10 cellular contexts compared by ENCODE assay signal in genomic region chr7:101363196-101363733, GRCh38. TPM values are rescaled to one million over a fixed set of nuclear protein-coding genes. Genes with fewer than 3 reads are reported as not detected.
DNase-seq lines count a peak whose midpoint lies in the region; ATAC-seq and TF ChIP-seq lines count a peak whose summit lies in the region.
"Had no signal": no experiment of that assay in that cellular context is flagged by ENCODE, and none has a peak within 500 bp of the region (broad histone marks: within the 10 kb centered on the region; RNA-seq: fewer than 3 reads in every experiment).

No MANE protein-coding gene starts in this region.

- H3K9ac ChIP-seq in HCT116 (ENCODE audit: low read length): no peak overlapping the region; the same call in 1 of the 2 replicates
- peak overlapping the region in 1 of 2 donors; percentile 50 for H3K9ac ChIP-seq in colonic mucosa (ENCODE audit: low read depth in 2 of 2, low read length in 2 of 2)
- no peak overlapping the region for H3K9ac ChIP-seq in liver (ENCODE audit: low read depth in 1 of 2, low read length in 2 of 2)
- H3K9ac ChIP-seq: KMS-11 had no signal

- POLR2A ChIA-PET in HCT116 (lab: Charles Lee): no interaction called here

- CTCF ChIA-PET in HCT116 (lab: Charles Lee): interaction anchor here (0.6 kb wide), 1 partner anchor 39 kb away, joined by 4 read pairs; no protein-coding TSS in a partner anchor

- peaks cover 4% of the 10 kb centered on the region for H3K9me3 Mint-ChIP-seq in stimulated activated memory B cell treated with anti-CD40 and anti-IgM and Interleukin-4, amounts not matched to agents 10 μg/mL and 1 μg/mL and 100 μg/mL, for 72 hours

- TF ChIP-seq RAD21 in HCT116 (IDR thresholded peaks at IDR 0.05; ENCODE audit: low read depth): no peak
- TF ChIP-seq RAD21 in liver (IDR thresholded peaks at IDR 0.05): no peak

- H2AFZ ChIP-seq in HCT116 (ENCODE audit: low read depth, low read length, poor library complexity, severe bottlenecking): no peak overlapping the region

- H3K36me3 ChIP-seq in HCT116 (ENCODE audit: control insufficient read depth in 1 of 2, insufficient read depth in 2 of 2, low read length in 2 of 2): no peaks in the 10 kb centered on the region
- H3K36me3 ChIP-seq in colonic mucosa: no peaks in the 10 kb centered on the region
- no peaks in the 10 kb centered on the region for H3K36me3 ChIP-seq in liver (ENCODE audit: control insufficient read depth in 4 of 4, insufficient read depth in 3 of 4, low read depth in 1 of 4, low read length in 3 of 4)

- no TSS peak for BruUV-seq in HCT116 (replicated peaks; lab: Mats Ljungman, UMichigan)

- H3K9me2 ChIP-seq in HCT116 (ENCODE audit: insufficient read depth): no peaks in the 10 kb centered on the region

- WGBS in liver: 2% methylated on average over 46 of the region's 46 CpGs

- H3K27me3 ChIP-seq in HCT116 (ENCODE audit: insufficient read depth, low read length) (no peaks in the 10 kb centered on the region), colonic mucosa (peaks cover 24% of the 10 kb centered on the region), liver (ENCODE audit: control insufficient read depth in 4 of 4, insufficient read depth in 4 of 4, low read length in 3 of 4) (no peaks in the 10 kb centered on the region)

- H3K9me3 ChIP-seq in HCT116 (ENCODE audit: control insufficient read depth in 1 of 2, insufficient read depth in 1 of 2, low read depth in 1 of 2, low read length in 2 of 2): peaks cover 0 to 3% of the 10 kb centered on the region in 2 experiments; a peak in 1 of 4 replicates
- H3K9me3 ChIP-seq in colonic mucosa: no peaks in the 10 kb centered on the region
- no peaks in the 10 kb centered on the region for H3K9me3 ChIP-seq in liver (ENCODE audit: control insufficient read depth in 4 of 4, low read length in 3 of 4)

- DNase-seq in HCT116 (ENCODE audit: low read depth, low spot score) (no peak), colonic mucosa (no peak), NCI-H1436 (lab: John Stamatoyannopoulos, UW) (no peak), GOT3 (lab: John Stamatoyannopoulos, UW) (no peak), mucosa of gallbladder (ENCODE audit: low spot score) (no peak)

- H3K4me3 ChIP-seq in HCT116 (replicated peaks in 1 of 2; ENCODE audit: low read depth in 1 of 2, low read length in 2 of 2) (peak overlapping the region in 1 of 2 experiments; percentile 54; a peak in 2 of 4 replicates), colonic mucosa (peak overlapping the region; percentile 30), liver (ENCODE audit: low read depth in 1 of 3, low read length in 3 of 3) (peak overlapping the region; percentile 51 to 84 (median 59))

- H3K4me1 ChIP-seq in HCT116 (ENCODE audit: control insufficient read depth in 1 of 2, insufficient read depth in 2 of 2, low read length in 2 of 2) (peaks cover 0 to 8% of the 10 kb centered on the region in 2 experiments; a peak in 1 of 4 replicates), colonic mucosa (no peaks in the 10 kb centered on the region), liver (ENCODE audit: control insufficient read depth in 4 of 4, insufficient read depth in 4 of 4, low read length in 3 of 4) (peaks cover 6 to 17% (median 12%) of the 10 kb centered on the region in 4 donors)

- RAD21 ChIA-PET in HCT116 (lab: Charles Lee; ENCODE audit: low non-redundant PET in 1 of 2, low total read pairs in 2 of 2, uncharacterized antibody in 2 of 2, unreplicated experiment in 2 of 2): interaction anchor here in 1 of 2 experiments (0.6 kb wide), 1 partner anchor 39 kb away, joined by 3 read pairs; no protein-coding TSS in a partner anchor

- H3K27ac Mint-ChIP-seq in stimulated activated memory B cell treated with anti-CD40 and anti-IgM and Interleukin-4, amounts not matched to agents 10 μg/mL and 1 μg/mL and 100 μg/mL, for 72 hours: no peak overlapping the region
- H3K27ac Mint-ChIP-seq: activated CD8-positive, alpha-beta T cell treated with anti-CD3 and anti-CD28 coated beads, Interleukin-2, amount 10 ng/mL, durations not matched to agents 7 days and 5 days had no signal

- H3K27me3 Mint-ChIP-seq in stimulated activated memory B cell treated with anti-CD40 and anti-IgM and Interleukin-4, amounts not matched to agents 10 μg/mL and 1 μg/mL and 100 μg/mL, for 72 hours: peaks cover 39% of the 10 kb centered on the region

- TF ChIP-seq CTCF in HCT116 (IDR thresholded peaks at IDR 0.05 in 2 of 3, conservative IDR thresholded peaks at IDR 0.05 in 1 of 3; ENCODE audit: borderline replicate concordance in 1 of 3, insufficient read depth in 1 of 3, low read depth in 2 of 3, low read length in 2 of 3) (no peak), colonic mucosa (IDR thresholded peaks at IDR 0.05) (no peak), liver (IDR thresholded peaks at IDR 0.05; ENCODE audit: low read depth, low read length, missing input control) (no peak)

- peaks cover 19% of the 10 kb centered on the region for H3K4me1 Mint-ChIP-seq in stimulated activated memory B cell treated with anti-CD40 and anti-IgM and Interleukin-4, amounts not matched to agents 10 μg/mL and 1 μg/mL and 100 μg/mL, for 72 hours

- TF ChIP-seq POLR2A in HCT116 (IDR thresholded peaks at IDR 0.05; ENCODE audit: borderline replicate concordance, extremely low read depth, insufficient read depth, insufficient read length): no peak

- intact Hi-C loops in HCT116 (cut with micrococcal nuclease) (loop anchor here (5.0 kb wide), 1 partner anchor 909 kb away; no protein-coding TSS in a partner anchor), colonic mucosa (cut with DNase I) (loop anchor here (5.0 kb wide), 1 partner anchor 49 kb away; no protein-coding TSS in a partner anchor)

- no peaks in the 10 kb centered on the region for H3K79me2 ChIP-seq in HCT116 (ENCODE audit: insufficient read depth, low read length)

- no peak overlapping the region for H3K27ac ChIP-seq in HCT116 (ENCODE audit: low read depth, low read length)
- no peak overlapping the region for H3K27ac ChIP-seq in colonic mucosa
- H3K27ac ChIP-seq in liver (ENCODE audit: low read depth in 1 of 2, low read length in 2 of 2): peak overlapping the region; percentile 69 to 76
- H3K27ac ChIP-seq: KMS-11 had no signal

- peak overlapping the region; percentile 89 for H3K4me2 ChIP-seq in HCT116 (ENCODE audit: low read length)
- H3K4me2 ChIP-seq: KMS-11 had no signal

- no peak overlapping the region for H3K4me3 Mint-ChIP-seq in stimulated activated memory B cell treated with anti-CD40 and anti-IgM and Interleukin-4, amounts not matched to agents 10 μg/mL and 1 μg/mL and 100 μg/mL, for 72 hours
- H3K4me3 Mint-ChIP-seq: activated CD8-positive, alpha-beta T cell treated with anti-CD3 and anti-CD28 coated beads, Interleukin-2, amount 10 ng/mL, durations not matched to agents 7 days and 5 days had no signal

- H4K20me1 ChIP-seq in HCT116 (ENCODE audit: insufficient read depth): no peaks in the 10 kb centered on the region

- no peaks in the 10 kb centered on the region for H3K36me3 Mint-ChIP-seq in stimulated activated memory B cell treated with anti-CD40 and anti-IgM and Interleukin-4, amounts not matched to agents 10 μg/mL and 1 μg/mL and 100 μg/mL, for 72 hours

- no peak for ATAC-seq in HCT116
- peak; percentile 10 for ATAC-seq in stimulated activated memory B cell treated with anti-CD40 and anti-IgM and Interleukin-4, amounts not matched to agents 10 μg/mL and 1 μg/mL and 100 μg/mL, for 72 hours
- no peak for ATAC-seq in HG02571 (IDR thresholded peaks at IDR 0.05; ENCODE audit: unreplicated experiment)

TF ChIP-seq in HCT116, 20 proteins besides CTCF, POLR2A, EP300 and RAD21 (continues in another document):
- TF ChIP-seq TCF7L2 (IDR thresholded peaks at IDR 0.05; ENCODE audit: borderline replicate concordance, extremely low read depth, insufficient read depth, insufficient read length): no peak

TF ChIP-seq in liver, 16 proteins besides CTCF, POLR2A, EP300 and RAD21:
- TF ChIP-seq RXRA (IDR thresholded peaks at IDR 0.05) (no peak), TAF1 (conservative IDR thresholded peaks at IDR 0.05) (no peak), HNF4G (IDR thresholded peaks at IDR 0.05) (no peak), FOXA1 (IDR thresholded peaks at IDR 0.05) (no peak), JUND (IDR thresholded peaks at IDR 0.05) (no peak), SP1 (IDR thresholded peaks at IDR 0.05) (no peak), NR2F2 (IDR thresholded peaks at IDR 0.05) (no peak), ATF3 (IDR thresholded peaks at IDR 0.05) (no peak), GABPA (IDR thresholded peaks at IDR 0.05 in 1 of 2, conservative IDR thresholded peaks at IDR 0.05 in 1 of 2) (no peak)

RNA-seq across cellular contexts. Expression of gene COL26A1, which starts 0.6 kb away (rescaled TPM):
- 0.27 TPM for total RNA-seq in HCT116 (2021; ENCODE audit: unreplicated experiment)
- 0.19 and 0.47 TPM in 2 replicates for polyA plus RNA-seq in HCT116 (2012)
- total RNA-seq in colonic mucosa: under 1 TPM in 1 of 2 donors, not detected in 1; 0.35 TPM
- 1 to 10 TPM in 1 of 2 donors, under 1 TPM in 1; 0.89 to 1.8 TPM for total RNA-seq in liver
- 1 to 10 TPM in 1 of 2 donors, under 1 TPM in 1; 0.76 to 1.0 TPM for polyA plus RNA-seq in liver
- total RNA-seq in mucosa of gallbladder: 0.29 TPM
- total RNA-seq: activated CD8-positive, alpha-beta T cell treated with anti-CD3 and anti-CD28 coated beads, Interleukin-2, amount 10 ng/mL, durations not matched to agents 7 days and 5 days had no signal

RNA-seq across cellular contexts. Expression of gene IFT22, which starts 41.7 kb away (rescaled TPM):
- 27.2 TPM for total RNA-seq in HCT116 (2021; ENCODE audit: unreplicated experiment)
- polyA plus RNA-seq in HCT116 (2012): 24.6 and 28.7 TPM in 2 replicates
- 10 to 100 TPM; 11.3 to 12.9 TPM for total RNA-seq in colonic mucosa
- total RNA-seq in liver: 1 to 10 TPM; 5.5 to 6.6 TPM
- polyA plus RNA-seq in liver: 1 to 10 TPM; 8.5 to 9.4 TPM
- 36.5 TPM for total RNA-seq in mucosa of gallbladder

Comparison
In these comparisons a context has a peak if more than half of its experiments do, and no peak if none do; other contexts are left out.
1. H3K27ac ChIP-seq: peak in liver (2 of 2); none in HCT116 (single experiment) and colonic mucosa (single experiment).